In the genomic region with DNA sequence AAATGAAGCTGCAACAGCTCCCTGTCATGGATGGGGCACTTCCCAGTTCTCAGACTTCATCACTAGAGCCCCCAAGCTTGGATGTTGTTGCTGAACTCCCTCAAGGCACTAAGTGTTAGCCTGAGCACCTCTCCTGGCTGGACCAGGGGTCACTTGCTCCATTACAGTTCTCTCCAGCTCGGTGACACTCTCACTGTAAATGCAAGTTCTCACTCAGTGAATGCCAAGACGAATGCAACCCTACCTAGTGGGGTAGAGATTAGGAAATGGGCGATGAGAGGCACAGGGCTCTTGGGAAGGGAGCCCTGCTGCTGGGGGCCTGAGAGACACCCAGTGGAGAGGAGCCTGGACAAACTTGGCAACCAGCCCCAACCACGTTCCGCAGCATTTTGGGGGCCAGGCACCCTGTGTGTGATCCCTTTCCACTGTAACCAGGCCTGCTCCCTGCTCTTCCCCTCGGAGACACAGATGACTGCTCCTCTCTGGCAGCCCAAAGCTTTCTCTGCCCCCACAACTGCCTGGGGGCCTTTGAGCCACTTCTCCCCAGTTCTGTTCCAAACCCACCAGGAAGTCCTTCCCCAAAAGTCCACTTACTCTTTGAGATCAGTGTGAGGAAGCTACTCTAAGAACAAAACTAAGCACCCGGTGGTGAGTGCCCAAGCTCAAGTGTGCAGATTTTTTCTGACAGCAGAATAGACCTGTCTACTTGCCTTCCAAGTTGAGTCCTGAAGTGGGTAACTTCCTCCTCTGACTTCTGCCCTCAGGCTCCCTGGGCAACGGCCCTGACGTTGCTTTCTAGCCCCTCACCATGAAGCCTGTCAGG, we compare ENCODE assay signal across 8 cellular contexts. TPM values are rescaled to one million over a fixed set of nuclear protein-coding genes. Genes with fewer than 3 reads are reported as not detected.
DNase-seq lines count a peak whose midpoint lies in the region; ATAC-seq and TF ChIP-seq lines count a peak whose summit lies in the region.

No MANE protein-coding gene starts in this region.

- TF ChIP-seq CTCF in WTC11 (IDR thresholded peaks at IDR 0.05) (no peak), uterus (IDR thresholded peaks at IDR 0.05) (no peak), PC-3 (conservative IDR thresholded peaks at IDR 0.05; ENCODE audit: low read depth, low read length) (no peak)

- peaks cover 17% of the 10 kb centered on the region for H3K36me3 Mint-ChIP-seq in WTC11

- no TSS peak for BruUV-seq in PC-3 (replicated peaks; lab: Mats Ljungman, UMichigan)

- H3K27ac ChIP-seq in mucosa of rectum (ENCODE audit: low read depth in 2 of 2, low read length in 2 of 2) (peak overlapping the region; percentile 26 to 27), uterus (peak overlapping the region; percentile 16 to 41), PC-3 (ENCODE audit: low read length) (no peak overlapping the region)

- peaks cover 38% of the 10 kb centered on the region for H3K4me1 Mint-ChIP-seq in WTC11

- H3K79me2 ChIP-seq in PC-3 (ENCODE audit: low read length): no peaks in the 10 kb centered on the region

- no peaks in the 10 kb centered on the region for H3K9me3 Mint-ChIP-seq in WTC11

- no peak for TF ChIP-seq POLR2A in uterus (IDR thresholded peaks at IDR 0.05)

- POLR2A ChIA-PET in WTC11 (lab: Charles Lee): interaction anchor here (0.8 kb wide), 1 partner anchor 79 kb away, joined by 3 read pairs; a partner anchor contains a TSS
- POLR2A ChIA-PET in PC-3 (lab: Charles Lee; ENCODE audit: unreplicated experiment): no interaction called here

- no peaks in the 10 kb centered on the region for H4K20me1 ChIP-seq in PC-3 (ENCODE audit: low read length)

- H3K4me2 ChIP-seq in PC-3 (ENCODE audit: low read length): no peak overlapping the region

- H3K9me3 ChIP-seq in mucosa of rectum (ENCODE audit: control insufficient read depth in 2 of 2, low read length in 2 of 2) (no peaks in the 10 kb centered on the region), uterus (no peaks in the 10 kb centered on the region), PC-3 (ENCODE audit: low read length) (no peaks in the 10 kb centered on the region)

- H2AFZ ChIP-seq in PC-3 (ENCODE audit: low read length): no peak overlapping the region

- H3K9ac ChIP-seq in mucosa of rectum (ENCODE audit: low read depth in 1 of 2, low read length in 2 of 2): no peak overlapping the region
- H3K9ac ChIP-seq in PC-3 (ENCODE audit: low read length): no peak overlapping the region

- H3K27me3 ChIP-seq in mucosa of rectum (ENCODE audit: control insufficient read depth in 2 of 2, insufficient read depth in 2 of 2, low read length in 2 of 2) (no peaks in the 10 kb centered on the region), uterus (no peaks in the 10 kb centered on the region), PC-3 (ENCODE audit: low read length) (no peaks in the 10 kb centered on the region)

- CTCF ChIA-PET in WTC11 (lab: Charles Lee) (interaction anchor here (0.8 to 3.8 kb wide), 5 partner anchors 11 to 50 kb away, joined by 3 to 20 read pairs (median 3); no protein-coding TSS in a partner anchor), PC-3 (lab: Charles Lee) (no interaction called here)

- H3K4me1 ChIP-seq in mucosa of rectum (ENCODE audit: control insufficient read depth in 2 of 2, insufficient read depth in 2 of 2, low read length in 2 of 2): peaks cover 6% of the 10 kb centered on the region in 2 donors
- peaks cover 5% of the 10 kb centered on the region in 2 donors for H3K4me1 ChIP-seq in uterus
- peaks cover 18% of the 10 kb centered on the region for H3K4me1 ChIP-seq in PC-3 (ENCODE audit: insufficient read depth, low read length)

- no peaks in the 10 kb centered on the region for H3K9me2 ChIP-seq in PC-3 (replicated peaks; ENCODE audit: low read length)

- DNase-seq in Right ventricle myocardium inferior (ENCODE audit: missing footprints) (no peak), cardiac septum (ENCODE audit: low spot score) (no peak), WTC11 (ENCODE audit: low spot score) (no peak), uterus (no peak), DMS153 (lab: John Stamatoyannopoulos, UW) (no peak), H4 (ENCODE audit: low spot score) (no peak), PC-3 (no peak)

- no peak overlapping the region for H3K4me3 Mint-ChIP-seq in WTC11

- peaks cover 9 to 17% of the 10 kb centered on the region in 2 donors for H3K36me3 ChIP-seq in mucosa of rectum (ENCODE audit: control insufficient read depth in 2 of 2, insufficient read depth in 2 of 2, low read length in 2 of 2)
- no peaks in the 10 kb centered on the region for H3K36me3 ChIP-seq in uterus
- peaks cover 23% of the 10 kb centered on the region for H3K36me3 ChIP-seq in PC-3 (ENCODE audit: low read depth, low read length)

- H3K4me3 ChIP-seq in mucosa of rectum (ENCODE audit: low read length in 2 of 2): no peak overlapping the region
- H3K4me3 ChIP-seq in uterus: no peak overlapping the region
- no peak overlapping the region for H3K4me3 ChIP-seq in PC-3 (ENCODE audit: low read length)

- no peaks in the 10 kb centered on the region for H3F3A ChIP-seq in PC-3 (ENCODE audit: low read length, unreplicated experiment)

- peak overlapping the region; percentile 36; the same call in 1 of the 2 replicates for H3K27ac Mint-ChIP-seq in WTC11

- intact Hi-C loops in Right ventricle myocardium inferior (cut with DNase I): loop anchor here (10.0 kb wide), 1 partner anchor 453 kb away; a partner anchor contains a TSS
- intact Hi-C loops in cardiac septum (cut with DNase I): no loop called here
- intact Hi-C loops in uterus (cut with DNase I; ENCODE audit: low total_unique reads): no loop called here
- intact Hi-C loops in PC-3 (cut with micrococcal nuclease): no loop called here

- ATAC-seq in Right ventricle myocardium inferior (peak; percentile 18), WTC11 (no peak), PC-3 (no peak)

- H3K27me3 Mint-ChIP-seq in WTC11 (ENCODE audit: low read depth): no peaks in the 10 kb centered on the region

TF ChIP-seq in WTC11, 78 proteins besides CTCF, POLR2A, EP300 and RAD21:
- TF ChIP-seq EMX1 (CRISPR knock-in tag; IDR thresholded peaks at IDR 0.05) (0 out of 2 replicates have a peak, but pooled peaks have one; percentile 19), ESRRA (CRISPR knock-in tag; IDR thresholded peaks at IDR 0.05; ENCODE audit: borderline replicate concordance) (no peak), IRF2 (CRISPR knock-in tag; IDR thresholded peaks at IDR 0.05; ENCODE audit: borderline replicate concordance, low read depth) (no peak), NR1H2 (CRISPR knock-in tag; IDR thresholded peaks at IDR 0.05) (no peak)
- TF ChIP-seq, protein P1, sequence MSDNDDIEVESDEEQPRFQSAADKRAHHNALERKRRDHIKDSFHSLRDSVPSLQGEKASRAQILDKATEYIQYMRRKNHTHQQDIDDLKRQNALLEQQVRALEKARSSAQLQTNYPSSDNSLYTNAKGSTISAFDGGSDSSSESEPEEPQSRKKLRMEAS (CRISPR knock-in tag; IDR thresholded peaks at IDR 0.05): 0 out of 2 replicates have a peak, but pooled peaks have one; percentile 14
TF ChIP-seq in WTC11: peak in this region for 2.

RNA-seq across cellular contexts. Expression of a gene that starts 8.0 kb away (rescaled TPM):
- total RNA-seq in Right ventricle myocardium inferior (4.9 TPM), cardiac septum (3.1 TPM), WTC11 (2021) (0.18 to 0.46 TPM (median 0.21 TPM) in 3 replicates), uterus (1 to 10 TPM; 1.5 to 6.5 (median 2.9) TPM), PC-3 (2014; rRNA removed) (0.63 and 0.73 TPM in 2 replicates)
- 2.8 and 3.4 TPM in 2 replicates for total RNA-seq in H4 (2014; rRNA removed; shearing (Covaris generic))

RNA-seq across cellular contexts. Expression of a gene that starts 43.8 kb away (rescaled TPM):
- total RNA-seq in Right ventricle myocardium inferior (1.3 TPM), cardiac septum (3.4 TPM), WTC11 (2021) (0.16 to 0.25 TPM (median 0.20 TPM) in 3 replicates), uterus (100 to 1,000 TPM in 1 of 4 donors, 10 to 100 TPM in 2, 1 to 10 TPM in 1; 9.1 to 102 (median 12.4) TPM), PC-3 (2014; rRNA removed) (not detected in 2 replicates)
- 1.4 and 1.9 TPM in 2 replicates for total RNA-seq in H4 (2014; rRNA removed; shearing (Covaris generic))
